In the genomic region with DNA sequence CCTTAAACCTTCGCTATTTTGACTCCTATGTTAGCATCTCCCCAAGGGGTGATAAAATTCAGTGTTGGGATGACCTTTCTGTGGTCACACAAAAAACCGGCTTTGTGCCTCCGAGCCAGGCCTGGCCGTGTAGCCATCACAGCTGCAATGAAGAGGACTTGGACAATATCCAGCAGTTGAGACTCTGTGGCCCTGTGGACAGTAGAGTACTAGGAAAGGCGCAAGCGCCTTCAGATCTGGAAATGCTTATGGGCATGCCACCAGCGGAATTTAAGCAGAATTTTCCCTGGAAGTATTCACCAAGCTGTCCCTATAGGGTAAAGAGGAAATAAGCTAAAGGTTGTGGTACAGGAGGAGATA, we compare ENCODE assay signal across 2 cellular contexts.
TF ChIP-seq lines count a peak whose summit lies in the region.

No MANE protein-coding gene starts in this region.

TF ChIP-seq in SK-N-SH, 30 proteins besides CTCF, POLR2A, EP300 and RAD21 (continued from another document):
- TF ChIP-seq, protein P1, sequence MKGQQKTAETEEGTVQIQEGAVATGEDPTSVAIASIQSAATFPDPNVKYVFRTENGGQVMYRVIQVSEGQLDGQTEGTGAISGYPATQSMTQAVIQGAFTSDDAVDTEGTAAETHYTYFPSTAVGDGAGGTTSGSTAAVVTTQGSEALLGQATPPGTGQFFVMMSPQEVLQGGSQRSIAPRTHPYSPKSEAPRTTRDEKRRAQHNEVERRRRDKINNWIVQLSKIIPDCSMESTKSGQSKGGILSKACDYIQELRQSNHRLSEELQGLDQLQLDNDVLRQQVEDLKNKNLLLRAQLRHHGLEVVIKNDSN (IDR thresholded peaks at IDR 0.05; ENCODE audit: borderline replicate concordance, low read depth) = no peak
- no peak for TF ChIP-seq FOXM1 (IDR thresholded peaks at IDR 0.05; ENCODE audit: low read depth)

TF ChIP-seq in SK-N-SH treated with all-trans-retinoic acid at 6 μM for 48 hours, 23 proteins besides CTCF, POLR2A, EP300 and RAD21 (continued from another document):
- TF ChIP-seq ZC3H10 (CRISPR knock-in tag; IDR thresholded peaks at IDR 0.05) (no peak), ZNF565 (CRISPR knock-in tag; conservative IDR thresholded peaks at IDR 0.05; ENCODE audit: low read depth) (no peak), CSDC2 (CRISPR knock-in tag; IDR thresholded peaks at IDR 0.05) (no peak), SNAI2 (CRISPR knock-in tag; IDR thresholded peaks at IDR 0.05) (no peak), ZFP3 (CRISPR knock-in tag; IDR thresholded peaks at IDR 0.05) (no peak), ESRRG (CRISPR knock-in tag; IDR thresholded peaks at IDR 0.05) (no peak), RARB (CRISPR knock-in tag; IDR thresholded peaks at IDR 0.05) (no peak), ARNTL (CRISPR knock-in tag; IDR thresholded peaks at IDR 0.05; ENCODE audit: borderline replicate concordance, low read depth) (no peak), GLIS3 (CRISPR knock-in tag; IDR thresholded peaks at IDR 0.05) (no peak), ZNF70 (CRISPR knock-in tag; IDR thresholded peaks at IDR 0.05) (no peak), ZFP30 (CRISPR knock-in tag; IDR thresholded peaks at IDR 0.05) (no peak), TCF4 (CRISPR knock-in tag; IDR thresholded peaks at IDR 0.05; ENCODE audit: borderline replicate concordance) (no peak)
- TF ChIP-seq, protein P2, sequence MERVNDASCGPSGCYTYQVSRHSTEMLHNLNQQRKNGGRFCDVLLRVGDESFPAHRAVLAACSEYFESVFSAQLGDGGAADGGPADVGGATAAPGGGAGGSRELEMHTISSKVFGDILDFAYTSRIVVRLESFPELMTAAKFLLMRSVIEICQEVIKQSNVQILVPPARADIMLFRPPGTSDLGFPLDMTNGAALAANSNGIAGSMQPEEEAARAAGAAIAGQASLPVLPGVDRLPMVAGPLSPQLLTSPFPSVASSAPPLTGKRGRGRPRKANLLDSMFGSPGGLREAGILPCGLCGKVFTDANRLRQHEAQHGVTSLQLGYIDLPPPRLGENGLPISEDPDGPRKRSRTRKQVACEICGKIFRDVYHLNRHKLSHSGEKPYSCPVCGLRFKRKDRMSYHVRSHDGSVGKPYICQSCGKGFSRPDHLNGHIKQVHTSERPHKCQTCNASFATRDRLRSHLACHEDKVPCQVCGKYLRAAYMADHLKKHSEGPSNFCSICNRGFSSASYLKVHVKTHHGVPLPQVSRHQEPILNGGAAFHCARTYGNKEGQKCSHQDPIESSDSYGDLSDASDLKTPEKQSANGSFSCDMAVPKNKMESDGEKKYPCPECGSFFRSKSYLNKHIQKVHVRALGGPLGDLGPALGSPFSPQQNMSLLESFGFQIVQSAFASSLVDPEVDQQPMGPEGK (CRISPR knock-in tag; IDR thresholded peaks at IDR 0.05; ENCODE audit: borderline replicate concordance) = no peak
- TF ChIP-seq, protein P3, sequence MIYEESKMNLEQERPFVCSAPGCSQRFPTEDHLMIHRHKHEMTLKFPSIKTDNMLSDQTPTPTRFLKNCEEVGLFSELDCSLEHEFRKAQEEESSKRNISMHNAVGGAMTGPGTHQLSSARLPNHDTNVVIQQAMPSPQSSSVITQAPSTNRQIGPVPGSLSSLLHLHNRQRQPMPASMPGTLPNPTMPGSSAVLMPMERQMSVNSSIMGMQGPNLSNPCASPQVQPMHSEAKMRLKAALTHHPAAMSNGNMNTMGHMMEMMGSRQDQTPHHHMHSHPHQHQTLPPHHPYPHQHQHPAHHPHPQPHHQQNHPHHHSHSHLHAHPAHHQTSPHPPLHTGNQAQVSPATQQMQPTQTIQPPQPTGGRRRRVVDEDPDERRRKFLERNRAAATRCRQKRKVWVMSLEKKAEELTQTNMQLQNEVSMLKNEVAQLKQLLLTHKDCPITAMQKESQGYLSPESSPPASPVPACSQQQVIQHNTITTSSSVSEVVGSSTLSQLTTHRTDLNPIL (CRISPR knock-in tag; IDR thresholded peaks at IDR 0.05; ENCODE audit: low read depth) = no peak
- TF ChIP-seq, protein P4, sequence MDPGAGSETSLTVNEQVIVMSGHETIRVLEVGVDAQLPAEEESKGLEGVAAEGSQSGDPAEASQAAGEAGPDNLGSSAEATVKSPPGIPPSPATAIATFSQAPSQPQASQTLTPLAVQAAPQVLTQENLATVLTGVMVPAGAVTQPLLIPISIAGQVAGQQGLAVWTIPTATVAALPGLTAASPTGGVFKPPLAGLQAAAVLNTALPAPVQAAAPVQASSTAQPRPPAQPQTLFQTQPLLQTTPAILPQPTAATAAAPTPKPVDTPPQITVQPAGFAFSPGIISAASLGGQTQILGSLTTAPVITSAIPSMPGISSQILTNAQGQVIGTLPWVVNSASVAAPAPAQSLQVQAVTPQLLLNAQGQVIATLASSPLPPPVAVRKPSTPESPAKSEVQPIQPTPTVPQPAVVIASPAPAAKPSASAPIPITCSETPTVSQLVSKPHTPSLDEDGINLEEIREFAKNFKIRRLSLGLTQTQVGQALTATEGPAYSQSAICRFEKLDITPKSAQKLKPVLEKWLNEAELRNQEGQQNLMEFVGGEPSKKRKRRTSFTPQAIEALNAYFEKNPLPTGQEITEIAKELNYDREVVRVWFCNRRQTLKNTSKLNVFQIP (CRISPR knock-in tag; IDR thresholded peaks at IDR 0.05; ENCODE audit: borderline replicate concordance, low read depth) = no peak
